ENCODE assay signal across 8 cellular contexts in genomic region chr13:98466634-98467236, GRCh38.
A peak's percentile ranks its signal among the peaks of the same experiment; 100 is the strongest.
DNase-seq lines count a peak whose midpoint lies in the region; ATAC-seq lines count a peak whose summit lies in the region.

No MANE protein-coding gene starts in this region.

- H3K27ac Mint-ChIP-seq in activated naive CD4-positive, alpha-beta T cell treated with anti-CD3 and anti-CD28 coated beads, Interleukin-2, amount 10 ng/mL, durations not matched to agents 7 days and 5 days: peak overlapping the region; percentile 49

- peaks cover 57% of the 10 kb centered on the region for H3K36me3 Mint-ChIP-seq in activated naive CD4-positive, alpha-beta T cell treated with anti-CD3 and anti-CD28 coated beads, Interleukin-2, amount 10 ng/mL, durations not matched to agents 7 days and 5 days

- no peaks in the 10 kb centered on the region for H3K9me3 Mint-ChIP-seq in activated naive CD4-positive, alpha-beta T cell treated with anti-CD3 and anti-CD28 coated beads, Interleukin-2, amount 10 ng/mL, durations not matched to agents 7 days and 5 days

- peak; percentile 27 to 49 for DNase-seq in SHP77 (lab: John Stamatoyannopoulos, UW)
- DNase-seq in SHP77 treated with DMSO at 0.1 percent for 48 hours (lab: John Stamatoyannopoulos, UW): no peak
- peak; percentile 81 for DNase-seq in NCI-H1694 (lab: John Stamatoyannopoulos, UW)
- peak; percentile 50 for DNase-seq in activated naive CD4-positive, alpha-beta T cell treated with anti-CD3 and anti-CD28 coated beads, Interleukin-2, amount 10 ng/mL, durations not matched to agents 7 days and 5 days
- peak; percentile 79 for DNase-seq in iPS-NIHi11 (ENCODE audit: low spot score)
- DNase-seq in stimulated activated naive CD8-positive, alpha-beta T cell treated with anti-CD3 and anti-CD28 coated beads, Interleukin-15, Interleukin-2, amounts not matched to agents 100 U/mL and 50 U/mL, for 24 hours: peak; percentile 67
- DNase-seq in DMS114 treated with DMSO at 0.1 percent for 48 hours (lab: John Stamatoyannopoulos, UW; ENCODE audit: unreplicated experiment): no peak

- H3K4me1 Mint-ChIP-seq in activated naive CD4-positive, alpha-beta T cell treated with anti-CD3 and anti-CD28 coated beads, Interleukin-2, amount 10 ng/mL, durations not matched to agents 7 days and 5 days: peaks cover 20% of the 10 kb centered on the region

- CTCF ChIA-PET in activated naive CD4-positive, alpha-beta T cell treated with anti-CD3 and anti-CD28 coated beads, Interleukin-2, amount 10 ng/mL, durations not matched to agents 7 days and 5 days (lab: Charles Lee): interaction anchor here (0.6 to 3.5 kb wide), 11 partner anchors 11 to 186 kb away, joined by 3 to 12 read pairs (median 6); no protein-coding TSS in a partner anchor

- no peaks in the 10 kb centered on the region for H3K27me3 Mint-ChIP-seq in activated naive CD4-positive, alpha-beta T cell treated with anti-CD3 and anti-CD28 coated beads, Interleukin-2, amount 10 ng/mL, durations not matched to agents 7 days and 5 days

- ATAC-seq in stimulated activated naive CD8-positive, alpha-beta T cell treated with anti-CD3 and anti-CD28 coated beads, Interleukin-15, Interleukin-2, amounts not matched to agents 100 U/mL and 50 U/mL, for 24 hours: peak; percentile 67
- no peak for ATAC-seq in HG02571 (IDR thresholded peaks at IDR 0.05; ENCODE audit: unreplicated experiment)

- H3K4me3 Mint-ChIP-seq in activated naive CD4-positive, alpha-beta T cell treated with anti-CD3 and anti-CD28 coated beads, Interleukin-2, amount 10 ng/mL, durations not matched to agents 7 days and 5 days: no peak overlapping the region

Comparison
In these comparisons a context has a peak if more than half of its experiments do, and no peak if none do; other contexts are left out.
1. DNase-seq: peak in SHP77 (2 of 2), NCI-H1694 (single experiment), activated naive CD4-positive, alpha-beta T cell treated with anti-CD3 and anti-CD28 coated beads, Interleukin-2, amount 10 ng/mL, durations not matched to agents 7 days and 5 days (single experiment), iPS-NIHi11 (single experiment) and stimulated activated naive CD8-positive, alpha-beta T cell treated with anti-CD3 and anti-CD28 coated beads, Interleukin-15, Interleukin-2, amounts not matched to agents 100 U/mL and 50 U/mL, for 24 hours (single experiment); none in SHP77 treated with DMSO at 0.1 percent for 48 hours (single experiment) and DMS114 treated with DMSO at 0.1 percent for 48 hours (single experiment).